ENCODE assay signal across 1 cellular context in the genomic region with DNA sequence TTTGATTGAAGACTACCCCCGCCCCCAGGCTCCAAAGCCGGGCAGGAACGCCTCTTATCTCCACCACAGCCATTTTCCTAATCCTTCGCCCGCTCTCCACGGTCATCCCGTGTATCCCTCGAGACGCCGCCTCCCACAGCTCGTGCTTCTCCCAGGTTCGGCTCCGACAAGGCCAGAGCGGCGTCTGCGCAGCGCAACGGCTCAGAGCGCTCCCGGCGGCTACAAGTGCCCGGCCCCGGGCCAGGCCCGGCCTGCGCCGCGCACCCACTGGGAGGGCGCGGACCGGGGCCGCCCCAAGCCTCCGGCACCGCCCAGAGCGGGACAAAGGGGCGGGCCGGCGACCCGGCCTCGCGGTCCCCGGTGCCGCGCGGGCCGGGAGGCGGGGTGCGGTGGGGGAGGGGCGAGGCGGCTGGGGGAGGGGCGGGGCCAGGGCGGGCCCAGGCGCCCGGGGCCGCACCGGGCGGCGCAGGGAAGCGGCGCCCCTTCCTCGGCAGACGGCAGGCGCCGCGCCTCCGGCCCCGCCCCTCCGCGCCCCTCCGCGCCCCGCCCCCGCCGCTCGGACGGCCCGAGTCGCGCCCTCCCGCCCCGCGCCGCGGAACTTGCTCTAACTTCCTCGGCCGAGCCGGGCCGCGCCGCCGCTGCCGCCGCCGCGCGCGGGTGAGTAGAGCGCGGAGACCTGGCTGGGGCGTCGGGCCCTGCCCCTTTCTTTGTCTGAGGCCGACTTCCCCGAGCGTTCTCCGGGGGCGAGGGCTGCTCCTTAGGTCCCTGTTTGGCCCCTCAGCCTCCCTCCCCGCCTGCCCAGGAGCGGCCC.
TF ChIP-seq lines count a peak whose summit lies in the region.

A gene with protein sequence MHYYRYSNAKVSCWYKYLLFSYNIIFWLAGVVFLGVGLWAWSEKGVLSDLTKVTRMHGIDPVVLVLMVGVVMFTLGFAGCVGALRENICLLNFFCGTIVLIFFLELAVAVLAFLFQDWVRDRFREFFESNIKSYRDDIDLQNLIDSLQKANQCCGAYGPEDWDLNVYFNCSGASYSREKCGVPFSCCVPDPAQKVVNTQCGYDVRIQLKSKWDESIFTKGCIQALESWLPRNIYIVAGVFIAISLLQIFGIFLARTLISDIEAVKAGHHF (plus strand): TSS at position 596 of the 811 bp plus-strand sequence. CDS start 34,924 bp downstream, outside the sequence.

TF ChIP-seq in WTC11, 78 proteins besides CTCF, POLR2A, EP300 and RAD21 (continued from another document):
- TF ChIP-seq, protein P1, sequence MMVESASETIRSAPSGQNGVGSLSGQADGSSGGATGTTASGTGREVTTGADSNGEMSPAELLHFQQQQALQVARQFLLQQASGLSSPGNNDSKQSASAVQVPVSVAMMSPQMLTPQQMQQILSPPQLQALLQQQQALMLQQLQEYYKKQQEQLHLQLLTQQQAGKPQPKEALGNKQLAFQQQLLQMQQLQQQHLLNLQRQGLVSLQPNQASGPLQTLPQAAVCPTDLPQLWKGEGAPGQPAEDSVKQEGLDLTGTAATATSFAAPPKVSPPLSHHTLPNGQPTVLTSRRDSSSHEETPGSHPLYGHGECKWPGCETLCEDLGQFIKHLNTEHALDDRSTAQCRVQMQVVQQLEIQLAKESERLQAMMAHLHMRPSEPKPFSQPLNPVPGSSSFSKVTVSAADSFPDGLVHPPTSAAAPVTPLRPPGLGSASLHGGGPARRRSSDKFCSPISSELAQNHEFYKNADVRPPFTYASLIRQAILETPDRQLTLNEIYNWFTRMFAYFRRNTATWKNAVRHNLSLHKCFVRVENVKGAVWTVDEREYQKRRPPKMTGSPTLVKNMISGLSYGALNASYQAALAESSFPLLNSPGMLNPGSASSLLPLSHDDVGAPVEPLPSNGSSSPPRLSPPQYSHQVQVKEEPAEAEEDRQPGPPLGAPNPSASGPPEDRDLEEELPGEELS (CRISPR knock-in tag; IDR thresholded peaks at IDR 0.05) = 0 out of 2 replicates have a peak, but pooled peaks have one; percentile 40
- TF ChIP-seq ZNF263 (CRISPR knock-in tag; IDR thresholded peaks at IDR 0.05; ENCODE audit: low read depth) = no peak
- no peak for TF ChIP-seq TCF7 (CRISPR knock-in tag; IDR thresholded peaks at IDR 0.05; ENCODE audit: low read depth)
